Comparison of ENCODE assay signal across 10 cellular contexts in genomic region chrX:70979136-70979762, GRCh38. TPM values are rescaled to one million over a fixed set of nuclear protein-coding genes. Genes with fewer than 3 reads are reported as not detected.
DNase-seq lines count a peak whose midpoint lies in the region; ATAC-seq and TF ChIP-seq lines count a peak whose summit lies in the region.
"Had no signal": no experiment of that assay in that cellular context is flagged by ENCODE, and none has a peak within 500 bp of the region (broad histone marks: within the 10 kb centered on the region; RNA-seq: fewer than 3 reads in every experiment).

No MANE protein-coding gene starts in this region.

- intact Hi-C loops in mammary epithelial cell (cut with micrococcal nuclease): no loop called here

- no peaks in the 10 kb centered on the region for H3F3A ChIP-seq in neural cell (ENCODE audit: insufficient read depth, low read length, poor library complexity, severe bottlenecking)

- H3K27ac ChIP-seq in Karpas-422 (ENCODE audit: low read length): no peak overlapping the region
- no peak overlapping the region for H3K27ac ChIP-seq in mammary epithelial cell (ENCODE audit: insufficient read depth, low read depth, low read length)
- H3K27ac ChIP-seq in neural cell (ENCODE audit: low read length): no peak overlapping the region

- peaks cover 11% of the 10 kb centered on the region for H3K27me3 Mint-ChIP-seq in stimulated activated memory B cell treated with anti-CD40 and anti-IgM and Interleukin-4, amounts not matched to agents 10 μg/mL and 1 μg/mL and 100 μg/mL, for 72 hours

- TF ChIP-seq CTCF in mammary epithelial cell (conservative IDR thresholded peaks at IDR 0.05 in 1 of 2, IDR thresholded peaks at IDR 0.05 in 1 of 2; ENCODE audit: extremely low read depth in 1 of 2, insufficient read depth in 1 of 2, low read depth in 1 of 2, low read length in 2 of 2) (peak; percentile 13 to 49), neural cell (IDR thresholded peaks at IDR 0.05; ENCODE audit: poor library complexity, severe bottlenecking) (peak; percentile 37)

- H3K9me2 ChIP-seq in Karpas-422 (replicated peaks; ENCODE audit: insufficient read depth, low read length): no peaks in the 10 kb centered on the region
- no peaks in the 10 kb centered on the region for H3K9me2 ChIP-seq in neural cell (ENCODE audit: insufficient read depth, low read length)

- H3K4me3 ChIP-seq in Karpas-422 (ENCODE audit: low read length) (no peak overlapping the region), mammary epithelial cell (replicated peaks in 1 of 3; ENCODE audit: insufficient read depth in 1 of 3, low read depth in 2 of 3, low read length in 3 of 3) (no peak overlapping the region), neural cell (ENCODE audit: low read length) (no peak overlapping the region)

- no peaks in the 10 kb centered on the region for H3K9me3 ChIP-seq in ES-I3 (ENCODE audit: control insufficient read depth, insufficient read depth, low read length)
- no peaks in the 10 kb centered on the region for H3K9me3 ChIP-seq in Karpas-422 (ENCODE audit: low read length)
- H3K9me3 ChIP-seq in mammary epithelial cell (replicated peaks; ENCODE audit: insufficient read depth, low read length): no peaks in the 10 kb centered on the region
- H3K9me3 ChIP-seq in neural cell (ENCODE audit: low read length): no peaks in the 10 kb centered on the region

- no peaks in the 10 kb centered on the region for H3K9me3 Mint-ChIP-seq in stimulated activated memory B cell treated with anti-CD40 and anti-IgM and Interleukin-4, amounts not matched to agents 10 μg/mL and 1 μg/mL and 100 μg/mL, for 72 hours
- H3K9me3 Mint-ChIP-seq: IgD-negative memory B cell had no signal

- H4K20me1 ChIP-seq in Karpas-422 (ENCODE audit: insufficient read depth, low read depth, low read length): no peaks in the 10 kb centered on the region
- H4K20me1 ChIP-seq in mammary epithelial cell (ENCODE audit: insufficient read depth, low read length): no peaks in the 10 kb centered on the region
- H4K20me1 ChIP-seq in neural cell (ENCODE audit: insufficient read depth): no peaks in the 10 kb centered on the region

- H3K4me2 ChIP-seq in Karpas-422 (ENCODE audit: low read depth, low read length, poor library complexity, severe bottlenecking): peak overlapping the region; percentile 30
- no peak overlapping the region for H3K4me2 ChIP-seq in mammary epithelial cell (ENCODE audit: insufficient read depth, low read depth, low read length)
- no peak overlapping the region for H3K4me2 ChIP-seq in neural cell (ENCODE audit: low read length)

- no peak for TF ChIP-seq RAD21 in neural cell (conservative IDR thresholded peaks at IDR 0.05)

- H3K9ac ChIP-seq in ES-I3 (ENCODE audit: low read depth, low read length): peak overlapping the region; percentile 23; the same call in 1 of the 2 replicates
- H3K9ac ChIP-seq in Karpas-422 (ENCODE audit: low read length): no peak overlapping the region
- H3K9ac ChIP-seq in mammary epithelial cell (ENCODE audit: insufficient read depth, low read length): no peak overlapping the region
- no peak overlapping the region for H3K9ac ChIP-seq in neural cell (ENCODE audit: low read length)

- no peaks in the 10 kb centered on the region for H3K36me3 Mint-ChIP-seq in stimulated activated memory B cell treated with anti-CD40 and anti-IgM and Interleukin-4, amounts not matched to agents 10 μg/mL and 1 μg/mL and 100 μg/mL, for 72 hours

- CTCF ChIA-PET in mammary epithelial cell (lab: Charles Lee; ENCODE audit: low non-redundant PET): no interaction called here

- ATAC-seq in stimulated activated memory B cell treated with anti-CD40 and anti-IgM and Interleukin-4, amounts not matched to agents 10 μg/mL and 1 μg/mL and 100 μg/mL, for 72 hours: no peak

- H3K27ac Mint-ChIP-seq in stimulated activated memory B cell treated with anti-CD40 and anti-IgM and Interleukin-4, amounts not matched to agents 10 μg/mL and 1 μg/mL and 100 μg/mL, for 72 hours: no peak overlapping the region
- H3K27ac Mint-ChIP-seq: IgD-negative memory B cell had no signal

- WGBS in mammary epithelial cell (ENCODE audit: low coverage, missing lambda C conversion rate): 9% methylated on average over 8 of the region's 9 CpGs

- in situ Hi-C loops in mammary epithelial cell (cut with MboI; ENCODE audit: low sequenced_read_pairs in 2 of 2): loop anchor here (25.0 kb wide), 2 partner anchors 183 to 208 kb away; no protein-coding TSS in a partner anchor

- no peaks in the 10 kb centered on the region for H3K4me1 Mint-ChIP-seq in stimulated activated memory B cell treated with anti-CD40 and anti-IgM and Interleukin-4, amounts not matched to agents 10 μg/mL and 1 μg/mL and 100 μg/mL, for 72 hours

- H3K4me3 Mint-ChIP-seq in stimulated activated memory B cell treated with anti-CD40 and anti-IgM and Interleukin-4, amounts not matched to agents 10 μg/mL and 1 μg/mL and 100 μg/mL, for 72 hours: no peak overlapping the region
- H3K4me3 Mint-ChIP-seq: IgD-negative memory B cell had no signal

- H3K4me1 ChIP-seq in ES-I3 (ENCODE audit: insufficient read depth, low read length) (peaks cover 18% of the 10 kb centered on the region), Karpas-422 (ENCODE audit: low read length) (no peaks in the 10 kb centered on the region), mammary epithelial cell (ENCODE audit: insufficient read depth, low read length) (no peaks in the 10 kb centered on the region)

- TF ChIP-seq EP300 in neural cell (conservative IDR thresholded peaks at IDR 0.05; ENCODE audit: poor library complexity, severe bottlenecking): no peak

- H3K36me3 ChIP-seq in ES-I3 (ENCODE audit: insufficient read depth, low read length) (no peaks in the 10 kb centered on the region), Karpas-422 (ENCODE audit: insufficient read depth, low read length) (no peaks in the 10 kb centered on the region), mammary epithelial cell (ENCODE audit: insufficient read depth, low read length) (no peaks in the 10 kb centered on the region), neural cell (ENCODE audit: insufficient read depth, low read length) (no peaks in the 10 kb centered on the region)

- no TSS peak for BruUV-seq in mammary epithelial cell (replicated peaks; lab: Mats Ljungman, UMichigan)

- DNase-seq in Karpas-422 (no peak), mammary epithelial cell (peak; percentile 19), NCI-H345 treated with DMSO at 0.1 percent for 48 hours (lab: John Stamatoyannopoulos, UW; ENCODE audit: unreplicated experiment) (no peak), NCI-H1105 (lab: John Stamatoyannopoulos, UW) (no peak), NCI-H1417 (lab: John Stamatoyannopoulos, UW) (no peak)
- DNase-seq: stimulated activated CD4-positive, alpha-beta T cell treated with anti-CD3 and anti-CD28 coated beads, Interleukin-1b, Interleukin-23, amount 100 ng/mL, for 48 hours had no signal

- H3K79me2 ChIP-seq in Karpas-422 (ENCODE audit: low read length): no peaks in the 10 kb centered on the region
- H3K79me2 ChIP-seq in mammary epithelial cell (ENCODE audit: insufficient read depth, low read length): no peaks in the 10 kb centered on the region
- H3K79me2 ChIP-seq in neural cell (replicated peaks; ENCODE audit: insufficient read depth, low read length): no peaks in the 10 kb centered on the region

- H3K27me3 ChIP-seq in Karpas-422 (ENCODE audit: low read length) (no peaks in the 10 kb centered on the region), mammary epithelial cell (ENCODE audit: insufficient read depth, low read length) (no peaks in the 10 kb centered on the region), neural cell (ENCODE audit: insufficient read depth, low read depth, low read length) (no peaks in the 10 kb centered on the region)

- dilution Hi-C loops in mammary epithelial cell (cut with HindIII; ENCODE audit: low sequenced_read_pairs): no loop called here

- no peak overlapping the region; the same call in 1 of the 2 replicates for H2AFZ ChIP-seq in Karpas-422 (ENCODE audit: low read length)
- H2AFZ ChIP-seq in mammary epithelial cell (ENCODE audit: low read depth, low read length): peak overlapping the region; percentile 88
- H2AFZ ChIP-seq in neural cell (ENCODE audit: low read depth, low read length): no peak overlapping the region

TF ChIP-seq in neural cell, 6 proteins besides CTCF, POLR2A, EP300 and RAD21:
- no peak for TF ChIP-seq REST (IDR thresholded peaks at IDR 0.05; ENCODE audit: borderline replicate concordance)
- no peak for TF ChIP-seq EZH2 (IDR thresholded peaks at IDR 0.05; ENCODE audit: borderline replicate concordance, insufficient read depth, low read length, poor library complexity, severe bottlenecking)
- TF ChIP-seq POLR2AphosphoS5 (IDR thresholded peaks at IDR 0.05): no peak
- TF ChIP-seq TAF1 (IDR thresholded peaks at IDR 0.05; ENCODE audit: low read depth): no peak
- TF ChIP-seq MXI1 (conservative IDR thresholded peaks at IDR 0.05; ENCODE audit: poor library complexity, severe bottlenecking): no peak
- no peak for TF ChIP-seq SMC3 (conservative IDR thresholded peaks at IDR 0.05; ENCODE audit: poor library complexity)

RNA-seq across cellular contexts. Expression of gene SLC7A3, which starts 48.4 kb away (rescaled TPM):
- not detected in 2 replicates for total RNA-seq in Karpas-422 (2014; rRNA removed; shearing (Covaris generic); ENCODE audit: low replicate concordance)
- not detected for total RNA-seq in mammary epithelial cell
- polyA plus RNA-seq in mammary epithelial cell (not detected), neural cell (1.5 and 2.2 TPM in 2 replicates)
- polyA minus RNA-seq in mammary epithelial cell (not detected), neural cell (0.49 and 0.93 TPM in 2 replicates)
- polyA plus RNA-seq: IgD-negative memory B cell had no signal
